In genomic region chr3:52506266-52506966, GRCh38 we compare ENCODE assay signal across 17 cellular contexts. TPM values are rescaled to one million over a fixed set of nuclear protein-coding genes. Genes with fewer than 3 reads are reported as not detected.
DNase-seq lines count a peak whose midpoint lies in the region; ATAC-seq and TF ChIP-seq lines count a peak whose summit lies in the region.
"Had no signal": no experiment of that assay in that cellular context is flagged by ENCODE, and none has a peak within 500 bp of the region (broad histone marks: within the 10 kb centered on the region; RNA-seq: fewer than 3 reads in every experiment).

No MANE protein-coding gene starts in this region.

- no peaks in the 10 kb centered on the region for H3K9me3 ChIP-seq in mesenchymal stem cell (ENCODE audit: control insufficient read depth, low read length)
- H3K9me3 ChIP-seq: BE2C, SK-N-SH had no signal

- no peak overlapping the region for H2BK120ac ChIP-seq in mesenchymal stem cell (ENCODE audit: low read depth, low read length)

- no peak for ATAC-seq in GM19452 (IDR thresholded peaks at IDR 0.05; ENCODE audit: unreplicated experiment)

- WGBS in mesenchymal stem cell, result 87% methylated on average over 27 of the region's 27 CpGs

- H4K91ac ChIP-seq in mesenchymal stem cell (ENCODE audit: low read length), result peak overlapping the region; percentile 68

- peak overlapping the region; percentile 24 for H2AK5ac ChIP-seq in mesenchymal stem cell (ENCODE audit: low read length, severe bottlenecking)

- peak overlapping the region; percentile 74 for H2BK15ac ChIP-seq in mesenchymal stem cell (ENCODE audit: low read depth, poor library complexity, severe bottlenecking)

- H3K23ac ChIP-seq in mesenchymal stem cell (ENCODE audit: low read length in 2 of 2), result no peak overlapping the region

- H3K4me1 ChIP-seq in mesenchymal stem cell (ENCODE audit: control insufficient read depth, insufficient read depth, low read depth, low read length), result peaks cover 14% of the 10 kb centered on the region
- H3K4me1 ChIP-seq: BE2C had no signal

- no peak overlapping the region for H3K4ac ChIP-seq in mesenchymal stem cell (ENCODE audit: low read depth in 1 of 2, low read length in 2 of 2)

- POLR2A ChIA-PET in RWPE1 (lab: Yijun Ruan, JAX; ENCODE audit: low non-redundant PET), result no interaction called here

- H2BK12ac ChIP-seq in mesenchymal stem cell (ENCODE audit: low read length in 2 of 2), result peak overlapping the region in 1 of 2 experiments; percentile 94

- peak overlapping the region in 1 of 2 experiments; percentile 49 for H3K14ac ChIP-seq in mesenchymal stem cell (ENCODE audit: low read length in 2 of 2)

- no peak overlapping the region for H3K9ac ChIP-seq in mesenchymal stem cell (ENCODE audit: low read length)
- H3K9ac ChIP-seq: SK-N-SH had no signal

- no peaks in the 10 kb centered on the region for H3K79me1 ChIP-seq in mesenchymal stem cell (replicated peaks; ENCODE audit: low read length, poor library complexity, severe bottlenecking)

- DNase-seq in H7, result peak; percentile 73
- no peak for DNase-seq in RWPE1 (ENCODE audit: low spot score)
- DNase-seq in mesenchymal stem cell, result no peak
- no peak for DNase-seq in RKO (ENCODE audit: low spot score)
- DNase-seq: BE2C, GF-D8, KG1, NCI-H1092, NCI-H1436, NCI-H1930, NCI-H510A treated with DMSO at 0.1 percent for 48 hours, SHP77 treated with DMSO at 0.1 percent for 48 hours, SK-N-SH had no signal

- H3K36me3 ChIP-seq in H7 (replicated peaks; ENCODE audit: control insufficient read depth, insufficient read depth, low read length) (no peaks in the 10 kb centered on the region), mesenchymal stem cell (ENCODE audit: control insufficient read depth in 1 of 2, insufficient read depth in 2 of 2, low read depth in 1 of 2, low read length in 2 of 2) (no peaks in the 10 kb centered on the region)
- H3K36me3 ChIP-seq: BE2C had no signal

- no peak overlapping the region for H2BK5ac ChIP-seq in mesenchymal stem cell (ENCODE audit: low read depth, low read length, poor library complexity, severe bottlenecking)

- H3K4me3 ChIP-seq in H7 (ENCODE audit: insufficient read depth, low read depth, low read length) (no peak overlapping the region), mesenchymal stem cell (ENCODE audit: insufficient read depth in 1 of 2, low read depth in 1 of 2, low read length in 2 of 2) (no peak overlapping the region)

- TF ChIP-seq CTCF in RWPE1 (conservative IDR thresholded peaks at IDR 0.05; ENCODE audit: low read depth), result no peak

- H3K27me3 ChIP-seq in H7 (ENCODE audit: control insufficient read depth, insufficient read depth, low read length) (no peaks in the 10 kb centered on the region), mesenchymal stem cell (ENCODE audit: control insufficient read depth in 1 of 2, insufficient read depth in 1 of 2, low read length in 2 of 2) (peaks cover 7 to 35% of the 10 kb centered on the region in 2 experiments)
- H3K27me3 ChIP-seq: BE2C had no signal

- no peak overlapping the region for H3K4me2 ChIP-seq in mesenchymal stem cell (ENCODE audit: low read length, poor library complexity, severe bottlenecking)
- H3K4me2 ChIP-seq: SK-N-SH had no signal

- H4K8ac ChIP-seq in mesenchymal stem cell (ENCODE audit: low read length), result peak overlapping the region; percentile 9

- peak overlapping the region; percentile 52 to 64 for H3K18ac ChIP-seq in mesenchymal stem cell (ENCODE audit: low read depth in 1 of 2, low read length in 2 of 2)

- no peak overlapping the region for H2AFZ ChIP-seq in mesenchymal stem cell (ENCODE audit: low read depth, low read length)

- peak overlapping the region; percentile 51 for H3K27ac ChIP-seq in RWPE1
- H3K27ac ChIP-seq in mesenchymal stem cell (ENCODE audit: low read length, poor library complexity, severe bottlenecking), result no peak overlapping the region

- CTCF ChIA-PET in RWPE1 (lab: Yijun Ruan, JAX), result no interaction called here

RNA-seq across cellular contexts. Expression of gene STAB1, which starts 11.3 kb away (rescaled TPM):
- 0.52 and 1.3 TPM in 2 replicates for total RNA-seq in H7 (2014; rRNA removed; shearing (Covaris generic))
- not detected for polyA plus RNA-seq in mesenchymal stem cell (2013, experiment 1 of 2)
- polyA plus RNA-seq in mesenchymal stem cell (2013, experiment 2 of 2), result 0.04 TPM
- total RNA-seq: HFFc6 had no signal

RNA-seq across cellular contexts. Expression of gene NT5DC2, which starts 27.2 kb away (rescaled TPM):
- total RNA-seq in H7 (2014; rRNA removed; shearing (Covaris generic)), result 302 and 311 TPM in 2 replicates
- 107 TPM for polyA plus RNA-seq in mesenchymal stem cell (2013, experiment 1 of 2)
- 105 TPM for polyA plus RNA-seq in mesenchymal stem cell (2013, experiment 2 of 2)

RNA-seq across cellular contexts. Expression of gene UQCC5, which starts 30.0 kb away (rescaled TPM):
- total RNA-seq in H7 (2014; rRNA removed; shearing (Covaris generic)), result 17.0 and 21.5 TPM in 2 replicates
- polyA plus RNA-seq in mesenchymal stem cell (2013, experiment 1 of 2), result 58.9 TPM
- polyA plus RNA-seq in mesenchymal stem cell (2013, experiment 2 of 2), result 60.7 TPM

RNA-seq across cellular contexts. Expression of gene NISCH, which starts 51.0 kb away (rescaled TPM):
- 51.1 and 70.7 TPM in 2 replicates for total RNA-seq in H7 (2014; rRNA removed; shearing (Covaris generic))
- polyA plus RNA-seq in mesenchymal stem cell (2013, experiment 1 of 2), result 55.5 TPM
- 49.9 TPM for polyA plus RNA-seq in mesenchymal stem cell (2013, experiment 2 of 2)

RNA-seq across cellular contexts. Expression of gene TNNC1, which starts 52.6 kb away (rescaled TPM):
- 4.2 and 7.2 TPM in 2 replicates for total RNA-seq in H7 (2014; rRNA removed; shearing (Covaris generic))
- polyA plus RNA-seq in mesenchymal stem cell (2013, experiment 1 of 2), result 0.86 TPM
- polyA plus RNA-seq in mesenchymal stem cell (2013, experiment 2 of 2), result 0.79 TPM
- total RNA-seq: A673, RPMI7951 had no signal
